In genomic region chr19:42279902-42280760, GRCh38 we compare ENCODE assay signal across 8 cellular contexts. TPM values are rescaled to one million over a fixed set of nuclear protein-coding genes. Genes with fewer than 3 reads are reported as not detected.
A peak's percentile ranks its signal among the peaks of the same experiment; 100 is the strongest.
DNase-seq lines count a peak whose midpoint lies in the region; ATAC-seq and TF ChIP-seq lines count a peak whose summit lies in the region.

No MANE protein-coding gene starts in this region.

- TF ChIP-seq CTCF in GM12874 (IDR thresholded peaks at IDR 0.05; ENCODE audit: insufficient read depth, low read depth, low read length): peak; percentile 99
- TF ChIP-seq CTCF in colonic mucosa (IDR thresholded peaks at IDR 0.05): peak; percentile 82

- H3K4me1 ChIP-seq in colonic mucosa: peaks cover 34% of the 10 kb centered on the region

- peak; percentile 16 for ATAC-seq in HG03097 (IDR thresholded peaks at IDR 0.05; ENCODE audit: low FRiP score, unreplicated experiment)
- no peak for ATAC-seq in HG03045 (IDR thresholded peaks at IDR 0.05; ENCODE audit: unreplicated experiment)

- no peaks in the 10 kb centered on the region for H3K36me3 ChIP-seq in colonic mucosa

- no peaks in the 10 kb centered on the region for H3K27me3 ChIP-seq in colonic mucosa

- intact Hi-C loops in colonic mucosa (cut with DNase I): loop anchor here (2.0 kb wide), 1 partner anchor 33 kb away; no protein-coding TSS in a partner anchor

- peak overlapping the region; percentile 92 for H3K27ac ChIP-seq in colonic mucosa

- H3K9me3 ChIP-seq in colonic mucosa: no peaks in the 10 kb centered on the region

- peak; percentile 94 for DNase-seq in NCI-H226
- peak; percentile 80 to 81 for DNase-seq in activated CD4-positive, alpha-beta T cell treated with anti-CD3 and anti-CD28 coated beads for 4 hours
- DNase-seq in colonic mucosa: peak; percentile 94
- DNase-seq in left kidney (ENCODE audit: low read depth, low spot score): peak; percentile 94
- peak; percentile 91 for DNase-seq in stimulated activated CD4-positive, alpha-beta T cell treated with anti-CD3 and anti-CD28 coated beads, Interleukin-1b, Interleukin-23, amount 100 ng/mL, for 48 hours

- peak overlapping the region; percentile 73 for H3K4me3 ChIP-seq in colonic mucosa

- peak overlapping the region; percentile 80 to 81 for H3K9ac ChIP-seq in colonic mucosa (ENCODE audit: low read depth in 2 of 2, low read length in 2 of 2)

RNA-seq across cellular contexts. Expression of gene CIC, which starts 11.1 kb away (rescaled TPM):
- 10 to 100 TPM; 47.8 to 54.6 TPM for total RNA-seq in colonic mucosa

RNA-seq across cellular contexts. Expression of gene PRR19, which starts 21.8 kb away (rescaled TPM):
- total RNA-seq in colonic mucosa: 1 to 10 TPM in 1 of 2 donors, under 1 TPM in 1; 0.32 to 1.0 TPM

RNA-seq across cellular contexts. Expression of gene PAFAH1B3, which starts 22.3 kb away (rescaled TPM):
- total RNA-seq in colonic mucosa: 10 to 100 TPM; 42.5 to 53.0 TPM

RNA-seq across cellular contexts. Expression of gene ERF, which starts 25.2 kb away (rescaled TPM):
- 10 to 100 TPM; 46.7 to 57.3 TPM for total RNA-seq in colonic mucosa

RNA-seq across cellular contexts. Expression of gene TMEM145, which starts 33.0 kb away (rescaled TPM):
- under 1 TPM; 0.24 to 0.94 TPM for total RNA-seq in colonic mucosa
